In genomic region chr15:85430406-85431204, GRCh38 we compare ENCODE assay signal across 12 cellular contexts. TPM values are rescaled to one million over a fixed set of nuclear protein-coding genes. Genes with fewer than 3 reads are reported as not detected.
A peak's percentile ranks its signal among the peaks of the same experiment; 100 is the strongest.
DNase-seq lines count a peak whose midpoint lies in the region; ATAC-seq and TF ChIP-seq lines count a peak whose summit lies in the region.
"Had no signal": no experiment of that assay in that cellular context is flagged by ENCODE, and none has a peak within 500 bp of the region (broad histone marks: within the 10 kb centered on the region; RNA-seq: fewer than 3 reads in every experiment).

No MANE protein-coding gene starts in this region.

- DNase-seq in activated CD4-positive, alpha-beta memory T cell treated with anti-CD3 and anti-CD28 coated beads for 36 hours: peak; percentile 61
- DNase-seq in activated CD4-positive, alpha-beta memory T cell treated with anti-CD3 and anti-CD28 coated beads, Interleukin-2, amount 10 ng/mL, durations not matched to agents 7 days and 5 days: no peak
- peak; percentile 72 to 73 for DNase-seq in foreskin keratinocyte
- DNase-seq in GDM1 (lab: John Stamatoyannopoulos, UW): no peak
- no peak for DNase-seq in CD4-positive, alpha-beta memory T cell
- DNase-seq in AG20443 (ENCODE audit: low spot score): no peak
- DNase-seq: ACHN, dorsolateral prefrontal cortex, KBM-7 had no signal

- intact Hi-C loops in activated CD4-positive, alpha-beta memory T cell treated with anti-CD3 and anti-CD28 coated beads for 36 hours (cut with micrococcal nuclease): loop anchor here (2.0 kb wide), 1 partner anchor 18 kb away; no protein-coding TSS in a partner anchor
- intact Hi-C loops in CD4-positive, alpha-beta memory T cell (cut with micrococcal nuclease): no loop called here

- peak overlapping the region; percentile 18 for H3K27ac Mint-ChIP-seq in activated CD4-positive, alpha-beta memory T cell treated with anti-CD3 and anti-CD28 coated beads for 36 hours
- no peak overlapping the region for H3K27ac Mint-ChIP-seq in activated CD4-positive, alpha-beta memory T cell treated with anti-CD3 and anti-CD28 coated beads, Interleukin-2, amount 10 ng/mL, durations not matched to agents 7 days and 5 days
- H3K27ac Mint-ChIP-seq in CD4-positive, alpha-beta memory T cell: peak overlapping the region in 1 of 7 donors; percentile 63

- H3K9me3 ChIP-seq in CD4-positive, alpha-beta memory T cell (ENCODE audit: control insufficient read depth in 1 of 2, low read length in 2 of 2): no peaks in the 10 kb centered on the region
- H3K9me3 ChIP-seq: neutrophil had no signal

- H3K4me1 ChIP-seq in foreskin keratinocyte: peaks cover 5% of the 10 kb centered on the region
- H3K4me1 ChIP-seq in CD4-positive, alpha-beta memory T cell (ENCODE audit: insufficient read depth, low read length): peaks cover 9% of the 10 kb centered on the region

- H3K4me3 ChIP-seq in CD4-positive, alpha-beta memory T cell (ENCODE audit: low read length in 2 of 2): no peak overlapping the region
- H3K4me3 ChIP-seq: dorsolateral prefrontal cortex had no signal

- H3K9me3 Mint-ChIP-seq in activated CD4-positive, alpha-beta memory T cell treated with anti-CD3 and anti-CD28 coated beads for 36 hours: no peaks in the 10 kb centered on the region
- H3K9me3 Mint-ChIP-seq in activated CD4-positive, alpha-beta memory T cell treated with anti-CD3 and anti-CD28 coated beads, Interleukin-2, amount 10 ng/mL, durations not matched to agents 7 days and 5 days: peaks cover 3% of the 10 kb centered on the region
- no peaks in the 10 kb centered on the region for H3K9me3 Mint-ChIP-seq in CD4-positive, alpha-beta memory T cell

- POLR2A ChIA-PET in activated CD4-positive, alpha-beta memory T cell treated with anti-CD3 and anti-CD28 coated beads for 36 hours (lab: Charles Lee): interaction anchor here (1.0 to 1.3 kb wide), 2 partner anchors 10 to 13 kb away, joined by 4 read pairs; no protein-coding TSS in a partner anchor
- POLR2A ChIA-PET in activated CD4-positive, alpha-beta memory T cell treated with anti-CD3 and anti-CD28 coated beads, Interleukin-2, amount 10 ng/mL, durations not matched to agents 7 days and 5 days (lab: Charles Lee): no interaction called here
- POLR2A ChIA-PET in CD4-positive, alpha-beta memory T cell (lab: Charles Lee; ENCODE audit: partially characterized antibody): interaction anchor here (1.1 kb wide), 1 partner anchor 20 kb away, joined by 3 read pairs; no protein-coding TSS in a partner anchor

- TF ChIP-seq CTCF in foreskin keratinocyte (conservative IDR thresholded peaks at IDR 0.05): no peak

- no peaks in the 10 kb centered on the region for H3K36me3 Mint-ChIP-seq in activated CD4-positive, alpha-beta memory T cell treated with anti-CD3 and anti-CD28 coated beads for 36 hours
- H3K36me3 Mint-ChIP-seq in activated CD4-positive, alpha-beta memory T cell treated with anti-CD3 and anti-CD28 coated beads, Interleukin-2, amount 10 ng/mL, durations not matched to agents 7 days and 5 days (ENCODE audit: low read depth): peaks cover 14% of the 10 kb centered on the region
- H3K36me3 Mint-ChIP-seq in CD4-positive, alpha-beta memory T cell: no peaks in the 10 kb centered on the region

- no peak overlapping the region for H3K27ac ChIP-seq in foreskin keratinocyte
- no peak overlapping the region for H3K27ac ChIP-seq in CD4-positive, alpha-beta memory T cell (ENCODE audit: low read depth, low read length)
- H3K27ac ChIP-seq: dorsolateral prefrontal cortex, neutrophil had no signal

- CTCF ChIA-PET in activated CD4-positive, alpha-beta memory T cell treated with anti-CD3 and anti-CD28 coated beads for 36 hours (lab: Charles Lee): interaction anchor here (1.1 to 1.5 kb wide), 5 partner anchors 11 to 134 kb away, joined by 3 to 6 read pairs (median 4); no protein-coding TSS in a partner anchor
- CTCF ChIA-PET in activated CD4-positive, alpha-beta memory T cell treated with anti-CD3 and anti-CD28 coated beads, Interleukin-2, amount 10 ng/mL, durations not matched to agents 7 days and 5 days (lab: Charles Lee): interaction anchor here (1.2 to 1.9 kb wide), 4 partner anchors 12 to 134 kb away, joined by 4 to 6 read pairs (median 6); no protein-coding TSS in a partner anchor
- CTCF ChIA-PET in CD4-positive, alpha-beta memory T cell (lab: Charles Lee; ENCODE audit: partially characterized antibody): interaction anchor here (1.1 to 1.7 kb wide), 5 partner anchors 17 to 134 kb away, joined by 3 to 6 read pairs (median 3); no protein-coding TSS in a partner anchor

- H3K4me3 Mint-ChIP-seq in activated CD4-positive, alpha-beta memory T cell treated with anti-CD3 and anti-CD28 coated beads for 36 hours: no peak overlapping the region
- H3K4me3 Mint-ChIP-seq in activated CD4-positive, alpha-beta memory T cell treated with anti-CD3 and anti-CD28 coated beads, Interleukin-2, amount 10 ng/mL, durations not matched to agents 7 days and 5 days: no peak overlapping the region
- no peak overlapping the region for H3K4me3 Mint-ChIP-seq in CD4-positive, alpha-beta memory T cell

- no peaks in the 10 kb centered on the region for H3K36me3 ChIP-seq in CD4-positive, alpha-beta memory T cell (ENCODE audit: insufficient read depth, low read length)
- H3K36me3 ChIP-seq: neutrophil had no signal

- peaks cover 57% of the 10 kb centered on the region for H3K4me1 Mint-ChIP-seq in activated CD4-positive, alpha-beta memory T cell treated with anti-CD3 and anti-CD28 coated beads for 36 hours (ENCODE audit: low read depth)
- peaks cover 15% of the 10 kb centered on the region for H3K4me1 Mint-ChIP-seq in activated CD4-positive, alpha-beta memory T cell treated with anti-CD3 and anti-CD28 coated beads, Interleukin-2, amount 10 ng/mL, durations not matched to agents 7 days and 5 days
- H3K4me1 Mint-ChIP-seq in CD4-positive, alpha-beta memory T cell: peaks cover 42 to 64% (median 47%) of the 10 kb centered on the region in 4 donors

- no peaks in the 10 kb centered on the region for H3K27me3 Mint-ChIP-seq in activated CD4-positive, alpha-beta memory T cell treated with anti-CD3 and anti-CD28 coated beads for 36 hours
- H3K27me3 Mint-ChIP-seq in activated CD4-positive, alpha-beta memory T cell treated with anti-CD3 and anti-CD28 coated beads, Interleukin-2, amount 10 ng/mL, durations not matched to agents 7 days and 5 days: no peaks in the 10 kb centered on the region
- H3K27me3 Mint-ChIP-seq in CD4-positive, alpha-beta memory T cell: no peaks in the 10 kb centered on the region

- ATAC-seq in GM21526 (IDR thresholded peaks at IDR 0.05; ENCODE audit: low FRiP score, unreplicated experiment): peak; percentile 91
- ATAC-seq in HG03159 (IDR thresholded peaks at IDR 0.05; ENCODE audit: unreplicated experiment): peak; percentile 97
- peak; percentile 56 for ATAC-seq in foreskin keratinocyte

- H3K27me3 ChIP-seq in foreskin keratinocyte: no peaks in the 10 kb centered on the region
- H3K27me3 ChIP-seq in CD4-positive, alpha-beta memory T cell (ENCODE audit: insufficient read depth, low read length): no peaks in the 10 kb centered on the region
- H3K27me3 ChIP-seq: neutrophil had no signal

RNA-seq across cellular contexts. Expression of gene AKAP13, which starts 50.2 kb away (rescaled TPM):
- total RNA-seq in activated CD4-positive, alpha-beta memory T cell treated with anti-CD3 and anti-CD28 coated beads for 36 hours: 100 to 1,000 TPM; 106 to 113 TPM
- total RNA-seq in activated CD4-positive, alpha-beta memory T cell treated with anti-CD3 and anti-CD28 coated beads, Interleukin-2, amount 10 ng/mL, durations not matched to agents 7 days and 5 days: 100 to 1,000 TPM; 153 to 170 TPM
- total RNA-seq in foreskin keratinocyte: 29.7 and 31.9 TPM in 2 replicates
- polyA plus RNA-seq in foreskin keratinocyte: 7.7 and 8.5 TPM in 2 replicates
- 100 to 1,000 TPM; 300 to 319 TPM for total RNA-seq in CD4-positive, alpha-beta memory T cell
- 100 to 1,000 TPM in 1 of 2 donors, 10 to 100 TPM in 1; 68.7 to 195 TPM for polyA plus RNA-seq in CD4-positive, alpha-beta memory T cell

Comparison
In these comparisons a context has a peak if more than half of its experiments do, and no peak if none do; other contexts are left out.
1. DNase-seq: peak in activated CD4-positive, alpha-beta memory T cell treated with anti-CD3 and anti-CD28 coated beads for 36 hours (single experiment) and foreskin keratinocyte (2 of 2); none in activated CD4-positive, alpha-beta memory T cell treated with anti-CD3 and anti-CD28 coated beads, Interleukin-2, amount 10 ng/mL, durations not matched to agents 7 days and 5 days (single experiment), GDM1 (single experiment), CD4-positive, alpha-beta memory T cell (0 of 5) and AG20443 (single experiment).
2. Peak in every context shown above with its lines, with median percentiles within 50 percentile points of each other: ATAC-seq.